In genomic region chr1:39387452-39387851, GRCh38 we compare ENCODE assay signal across 10 cellular contexts.
DNase-seq lines count a peak whose midpoint lies in the region; ATAC-seq and TF ChIP-seq lines count a peak whose summit lies in the region.
"Had no signal": no experiment of that assay in that cellular context is flagged by ENCODE, and none has a peak within 500 bp of the region (broad histone marks: within the 10 kb centered on the region; RNA-seq: fewer than 3 reads in every experiment).

No MANE protein-coding gene starts in this region.

- H3K9me3 Mint-ChIP-seq in activated CD4-positive, alpha-beta T cell treated with anti-CD3 and anti-CD28 coated beads, Interleukin-2, amount 10 ng/mL, durations not matched to agents 7 days and 5 days, result no peaks in the 10 kb centered on the region
- H3K9me3 Mint-ChIP-seq in stimulated activated effector memory CD8-positive, alpha-beta T cell treated with anti-CD3 and anti-CD28 coated beads, Interleukin-12 subunit alpha, Interleukin-12 subunit beta, amount 100 ng/mL, for 72 hours, result no peaks in the 10 kb centered on the region

- H3K27ac ChIP-seq in substantia nigra (ENCODE audit: low read depth, low read length, poor library complexity, severe bottlenecking) (no peak overlapping the region), ovary (no peak overlapping the region)
- H3K27ac ChIP-seq: neutrophil had no signal

- CTCF ChIA-PET in activated CD4-positive, alpha-beta T cell treated with anti-CD3 and anti-CD28 coated beads, Interleukin-2, amount 10 ng/mL, durations not matched to agents 7 days and 5 days (lab: Charles Lee), result interaction anchor here (0.6 to 1.7 kb wide), 8 partner anchors 9 to 215 kb away, joined by 3 to 6 read pairs (median 4); no protein-coding TSS in a partner anchor

- in situ Hi-C loops in SK-MEL-5 (cut with HindIII; ENCODE audit: low pct_unique_long_range_greater_than_20kb, low sequenced_read_pairs), result no loop called here

- H3K36me3 ChIP-seq in ovary, result no peaks in the 10 kb centered on the region

- no peak for TF ChIP-seq EP300 in ovary (IDR thresholded peaks at IDR 0.05)

- no peaks in the 10 kb centered on the region for H3K9me3 ChIP-seq in ovary
- H3K9me3 ChIP-seq: neutrophil had no signal

- no peak for DNase-seq in activated CD4-positive, alpha-beta T cell treated with anti-CD3 and anti-CD28 coated beads, Interleukin-2, amount 10 ng/mL, durations not matched to agents 7 days and 5 days
- no peak for DNase-seq in activated CD4-positive, alpha-beta T cell treated with anti-CD3 and anti-CD28 coated beads, Interleukin-2, amount 50 U/mL, for 48 hours
- peak; percentile 59 for DNase-seq in SK-MEL-5 (ENCODE audit: low read depth, low spot score)
- peak; percentile 84 for DNase-seq in fibroblast of pulmonary artery (ENCODE audit: low read depth)
- no peak for DNase-seq in stimulated activated effector memory CD8-positive, alpha-beta T cell treated with anti-CD3 and anti-CD28 coated beads, Interleukin-12 subunit alpha, Interleukin-12 subunit beta, amount 100 ng/mL, for 72 hours (ENCODE audit: low spot score in 2 of 2)
- no peak for DNase-seq in mesenteric fat pad (ENCODE audit: low spot score)
- DNase-seq in substantia nigra (lab: John Stamatoyannopoulos, UW), result no peak
- DNase-seq in ovary, result no peak
- DNase-seq: DMS79 had no signal

- no peaks in the 10 kb centered on the region for H3K27me3 ChIP-seq in ovary
- H3K27me3 ChIP-seq: neutrophil had no signal

- H3K4me3 Mint-ChIP-seq in activated CD4-positive, alpha-beta T cell treated with anti-CD3 and anti-CD28 coated beads, Interleukin-2, amount 10 ng/mL, durations not matched to agents 7 days and 5 days, result no peak overlapping the region
- H3K4me3 Mint-ChIP-seq in stimulated activated effector memory CD8-positive, alpha-beta T cell treated with anti-CD3 and anti-CD28 coated beads, Interleukin-12 subunit alpha, Interleukin-12 subunit beta, amount 100 ng/mL, for 72 hours, result no peak overlapping the region

- peak overlapping the region; percentile 60 for H3K27ac Mint-ChIP-seq in activated CD4-positive, alpha-beta T cell treated with anti-CD3 and anti-CD28 coated beads, Interleukin-2, amount 10 ng/mL, durations not matched to agents 7 days and 5 days
- peak overlapping the region; percentile 32 for H3K27ac Mint-ChIP-seq in stimulated activated effector memory CD8-positive, alpha-beta T cell treated with anti-CD3 and anti-CD28 coated beads, Interleukin-12 subunit alpha, Interleukin-12 subunit beta, amount 100 ng/mL, for 72 hours

- H3K27me3 Mint-ChIP-seq in activated CD4-positive, alpha-beta T cell treated with anti-CD3 and anti-CD28 coated beads, Interleukin-2, amount 10 ng/mL, durations not matched to agents 7 days and 5 days, result no peaks in the 10 kb centered on the region

- H3K4me1 ChIP-seq in ovary (ENCODE audit: insufficient read depth), result peaks cover 6% of the 10 kb centered on the region

- 75 to 85% (median 82%) methylated on average over 4 of the region's 4 CpGs for WGBS in ovary, 3 donors

- intact Hi-C loops in ovary (cut with DNase I), result no loop called here

- no peak for ATAC-seq in stimulated activated effector memory CD8-positive, alpha-beta T cell treated with anti-CD3 and anti-CD28 coated beads, Interleukin-12 subunit alpha, Interleukin-12 subunit beta, amount 100 ng/mL, for 72 hours

- POLR2A ChIA-PET in activated CD4-positive, alpha-beta T cell treated with anti-CD3 and anti-CD28 coated beads, Interleukin-2, amount 10 ng/mL, durations not matched to agents 7 days and 5 days (lab: Charles Lee), result no interaction called here

- peaks cover 15% of the 10 kb centered on the region for H3K4me1 Mint-ChIP-seq in activated CD4-positive, alpha-beta T cell treated with anti-CD3 and anti-CD28 coated beads, Interleukin-2, amount 10 ng/mL, durations not matched to agents 7 days and 5 days
- H3K4me1 Mint-ChIP-seq in stimulated activated effector memory CD8-positive, alpha-beta T cell treated with anti-CD3 and anti-CD28 coated beads, Interleukin-12 subunit alpha, Interleukin-12 subunit beta, amount 100 ng/mL, for 72 hours, result peaks cover 30% of the 10 kb centered on the region

- peaks cover 59% of the 10 kb centered on the region for H3K36me3 Mint-ChIP-seq in activated CD4-positive, alpha-beta T cell treated with anti-CD3 and anti-CD28 coated beads, Interleukin-2, amount 10 ng/mL, durations not matched to agents 7 days and 5 days (ENCODE audit: low read depth)
- H3K36me3 Mint-ChIP-seq in stimulated activated effector memory CD8-positive, alpha-beta T cell treated with anti-CD3 and anti-CD28 coated beads, Interleukin-12 subunit alpha, Interleukin-12 subunit beta, amount 100 ng/mL, for 72 hours, result peaks cover 100% of the 10 kb centered on the region

- no peak for TF ChIP-seq POLR2A in ovary (IDR thresholded peaks at IDR 0.05)

- H3K4me3 ChIP-seq in fibroblast of pulmonary artery (replicated peaks; ENCODE audit: low read depth, low read length), result no peak overlapping the region
- no peak overlapping the region for H3K4me3 ChIP-seq in ovary

- peak; percentile 40 for TF ChIP-seq CTCF in fibroblast of pulmonary artery (IDR thresholded peaks at IDR 0.05; ENCODE audit: low read length, missing control alignments)
- TF ChIP-seq CTCF in ovary (IDR thresholded peaks at IDR 0.05), result no peak

Comparison
In these comparisons a context has a peak if more than half of its experiments do, and no peak if none do; other contexts are left out.
1. DNase-seq: peak in SK-MEL-5 (single experiment) and fibroblast of pulmonary artery (single experiment); none in activated CD4-positive, alpha-beta T cell treated with anti-CD3 and anti-CD28 coated beads, Interleukin-2, amount 10 ng/mL, durations not matched to agents 7 days and 5 days (single experiment), activated CD4-positive, alpha-beta T cell treated with anti-CD3 and anti-CD28 coated beads, Interleukin-2, amount 50 U/mL, for 48 hours (0 of 2), stimulated activated effector memory CD8-positive, alpha-beta T cell treated with anti-CD3 and anti-CD28 coated beads, Interleukin-12 subunit alpha, Interleukin-12 subunit beta, amount 100 ng/mL, for 72 hours (0 of 2), mesenteric fat pad (single experiment), substantia nigra (0 of 49) and ovary (0 of 5).